Comparison of ENCODE assay signal across 19 cellular contexts in the genomic region with DNA sequence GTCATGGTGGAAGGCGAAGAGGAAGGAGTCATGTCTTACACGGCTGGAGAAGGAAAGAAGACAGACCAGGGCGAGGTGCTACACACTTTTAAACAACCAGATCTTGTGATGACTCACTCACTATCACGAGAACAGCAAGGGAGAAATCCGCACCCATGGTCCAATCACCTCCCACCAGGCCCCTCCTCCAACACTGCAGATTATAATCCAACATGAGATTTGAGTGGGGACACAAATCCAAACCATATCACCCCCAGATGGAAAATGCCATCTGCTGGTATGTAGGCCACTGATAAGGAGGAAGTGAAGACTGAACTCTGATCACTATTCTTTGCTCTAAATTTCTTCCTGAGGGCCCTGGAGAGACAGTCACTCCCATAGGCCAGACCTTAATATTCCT. TPM values are rescaled to one million over a fixed set of nuclear protein-coding genes. Genes with fewer than 3 reads are reported as not detected.
DNase-seq lines count a peak whose midpoint lies in the region; ATAC-seq and TF ChIP-seq lines count a peak whose summit lies in the region.
"Had no signal": no experiment of that assay in that cellular context is flagged by ENCODE, and none has a peak within 500 bp of the region (broad histone marks: within the 10 kb centered on the region; RNA-seq: fewer than 3 reads in every experiment).

No MANE protein-coding gene starts in this region.

- no peaks in the 10 kb centered on the region for H3K36me3 ChIP-seq in sigmoid colon
- H3K36me3 ChIP-seq in gastrocnemius medialis, result no peaks in the 10 kb centered on the region

- no peak for ATAC-seq in activated B cell treated with CpG ODN at 0.5 μM for 24 hours (ENCODE audit: low read depth)
- no peak for ATAC-seq in HG03460 (IDR thresholded peaks at IDR 0.05; ENCODE audit: unreplicated experiment)
- ATAC-seq in GM18520 (IDR thresholded peaks at IDR 0.05; ENCODE audit: unreplicated experiment), result no peak
- ATAC-seq in gastrocnemius medialis, result no peak
- ATAC-seq: HepG2, Panc1 had no signal

- CTCF ChIA-PET in activated B cell treated with CpG ODN at 0.5 μM for 24 hours (lab: Charles Lee), result no interaction called here

- no peaks in the 10 kb centered on the region for H3K36me3 Mint-ChIP-seq in activated B cell treated with CpG ODN at 0.5 μM for 24 hours (ENCODE audit: low read depth)

- TF ChIP-seq CTCF in activated B cell treated with CpG ODN at 0.5 μM for 24 hours (IDR thresholded peaks at IDR 0.05) (no peak), sigmoid colon (IDR thresholded peaks at IDR 0.05) (no peak), gastrocnemius medialis (IDR thresholded peaks at IDR 0.05 in 4 of 5, conservative IDR thresholded peaks at IDR 0.05 in 1 of 5) (no peak)

- no peaks in the 10 kb centered on the region for H3K9me3 ChIP-seq in sigmoid colon
- H3K9me3 ChIP-seq in gastrocnemius medialis, result no peaks in the 10 kb centered on the region

- WGBS in sigmoid colon, 2 donors, result 62 to 76% methylated on average over 5 of the region's 5 CpGs

- no peaks in the 10 kb centered on the region for H3K27me3 Mint-ChIP-seq in activated B cell treated with CpG ODN at 0.5 μM for 24 hours

- DNase-seq in activated CD4-positive, CD25-positive, alpha-beta regulatory T cell treated with anti-CD3 and anti-CD28 coated beads, Interleukin-2, amount 50 U/mL, for 72 hours, result peak; percentile 8
- DNase-seq in activated CD4-positive, CD25-positive, alpha-beta regulatory T cell (lab: John Stamatoyannopoulos, UW), result no peak
- peak; percentile 59 for DNase-seq in MV-4-11 (lab: John Stamatoyannopoulos, UW)
- DNase-seq in activated B cell treated with CpG ODN at 0.5 μM for 24 hours, result no peak
- peak; percentile 9 for DNase-seq in sigmoid colon
- DNase-seq in gastrocnemius medialis, result no peak
- DNase-seq: CD4-positive, alpha-beta T cell; DMS79 treated with DMSO at 0.1 percent for 48 hours; GOT3; NCI-H1048; NCI-H1694 treated with DMSO at 0.1 percent for 48 hours; NCI-H69; NK-92 treated with Interleukin-12 subunit alpha and Interleukin-12 subunit beta, amount 100 ng/mL, for 24 hours; Right ventricle myocardium superior had no signal

- POLR2A ChIA-PET in activated B cell treated with CpG ODN at 0.5 μM for 24 hours (lab: Charles Lee), result interaction anchor here (0.6 kb wide), 1 partner anchor 22 kb away, joined by 3 read pairs; no protein-coding TSS in a partner anchor

- H3K4me3 Mint-ChIP-seq in activated B cell treated with CpG ODN at 0.5 μM for 24 hours, result no peak overlapping the region
- H3K4me3 Mint-ChIP-seq: CD4-positive, alpha-beta T cell had no signal

- H3K9me3 Mint-ChIP-seq in activated B cell treated with CpG ODN at 0.5 μM for 24 hours, result no peaks in the 10 kb centered on the region
- H3K9me3 Mint-ChIP-seq: CD4-positive, alpha-beta T cell had no signal

- H3K27ac ChIP-seq in sigmoid colon (no peak overlapping the region), gastrocnemius medialis (no peak overlapping the region)

- H3K4me1 ChIP-seq in sigmoid colon (no peaks in the 10 kb centered on the region), gastrocnemius medialis (no peaks in the 10 kb centered on the region)

- H3K4me1 Mint-ChIP-seq in activated B cell treated with CpG ODN at 0.5 μM for 24 hours, result peaks cover 58% of the 10 kb centered on the region

- H3K4me3 ChIP-seq in sigmoid colon (no peak overlapping the region), gastrocnemius medialis (no peak overlapping the region)

- peak overlapping the region; percentile 65 for H3K27ac Mint-ChIP-seq in activated B cell treated with CpG ODN at 0.5 μM for 24 hours
- H3K27ac Mint-ChIP-seq: CD4-positive, alpha-beta T cell had no signal

- no peak for TF ChIP-seq POLR2A in sigmoid colon (IDR thresholded peaks at IDR 0.05)
- TF ChIP-seq POLR2A in gastrocnemius medialis (IDR thresholded peaks at IDR 0.05), result no peak

- intact Hi-C loops in activated B cell treated with CpG ODN at 0.5 μM for 24 hours (cut with micrococcal nuclease), result no loop called here
- intact Hi-C loops in sigmoid colon (cut with DNase I), result no loop called here
- intact Hi-C loops in gastrocnemius medialis (cut with DNase I; ENCODE audit: low total_unique reads), result no loop called here

- peaks cover 0 to 6% (median 0%) of the 10 kb centered on the region in 3 donors for H3K27me3 ChIP-seq in sigmoid colon
- H3K27me3 ChIP-seq in gastrocnemius medialis, result no peaks in the 10 kb centered on the region

- in situ Hi-C loops in gastrocnemius medialis (cut with MboI; ENCODE audit: low sequenced_read_pairs in 4 of 4), result no loop called here

- no peak for TF ChIP-seq EP300 in sigmoid colon (IDR thresholded peaks at IDR 0.05)

RNA-seq across cellular contexts. Expression of a gene that starts 7.5 kb away (rescaled TPM):
- total RNA-seq in activated B cell treated with CpG ODN at 0.5 μM for 24 hours, result 81.9 and 100 TPM in 2 replicates
- 1 to 10 TPM in 2 of 4 donors, under 1 TPM in 2; 0.66 to 3.8 (median 1.8) TPM for total RNA-seq in sigmoid colon
- 1 to 10 TPM in 2 of 3 donors, under 1 TPM in 1; 0.60 to 7.6 (median 1.8) TPM for polyA plus RNA-seq in sigmoid colon
- under 1 TPM; 0.22 to 0.91 (median 0.56) TPM for total RNA-seq in gastrocnemius medialis
- total RNA-seq: HepG2 had no signal

RNA-seq across cellular contexts. Expression of a gene that starts 45.7 kb away (rescaled TPM):
- total RNA-seq in activated B cell treated with CpG ODN at 0.5 μM for 24 hours (0.05 and 0.07 TPM in 2 replicates), sigmoid colon (not detected), gastrocnemius medialis (not detected)
- under 1 TPM in 1 of 3 donors, not detected in 2; 0.22 TPM for polyA plus RNA-seq in sigmoid colon
- total RNA-seq: A172; CD4-positive, alpha-beta T cell; HepG2; Right ventricle myocardium superior had no signal
- polyA plus RNA-seq: HepG2 had no signal

Comparison
In these comparisons a context has a peak if more than half of its experiments do, and no peak if none do; other contexts are left out.
1. DNase-seq: peak in activated CD4-positive, CD25-positive, alpha-beta regulatory T cell treated with anti-CD3 and anti-CD28 coated beads, Interleukin-2, amount 50 U/mL, for 72 hours (single experiment), MV-4-11 (single experiment) and sigmoid colon (single experiment); none in activated CD4-positive, CD25-positive, alpha-beta regulatory T cell (0 of 4), activated B cell treated with CpG ODN at 0.5 μM for 24 hours (single experiment) and gastrocnemius medialis (0 of 2).
2. RNA of a gene that starts 7.5 kb away (total RNA-seq): 81.9 to 100 TPM in activated B cell treated with CpG ODN at 0.5 μM for 24 hours; 0.66 to 3.8 TPM in sigmoid colon and 0.22 to 0.91 TPM in gastrocnemius medialis; every median in the first group is over 10 times any median in the second.